Comparison of ENCODE assay signal across 25 cellular contexts in the genomic region with DNA sequence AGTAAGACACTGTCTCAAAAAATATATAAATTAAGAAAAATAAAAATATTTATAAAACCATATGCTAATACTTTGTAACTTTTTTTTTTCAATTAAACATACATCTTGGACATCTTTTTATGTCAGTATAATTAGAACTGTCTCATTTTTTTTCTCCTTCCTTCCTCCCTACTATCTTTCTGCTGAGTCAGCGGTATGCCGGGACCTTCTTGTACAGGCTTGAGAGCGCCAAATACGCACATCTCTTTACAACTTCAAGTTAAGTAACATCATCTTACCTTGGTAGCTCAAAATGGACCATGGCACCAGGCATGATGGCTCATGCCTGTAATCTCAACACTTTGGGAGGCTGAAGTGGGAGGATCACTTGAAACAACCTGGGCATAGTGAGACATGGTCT.
"Had no signal": no experiment of that assay in that cellular context is flagged by ENCODE, and none has a peak within 500 bp of the region (broad histone marks: within the 10 kb centered on the region; RNA-seq: fewer than 3 reads in every experiment).

No MANE protein-coding gene starts in this region.

- H3K4me3 ChIP-seq: dorsolateral prefrontal cortex, gastroesophageal sphincter, heart left ventricle, hepatocyte, lung, ovary, psoas muscle, skin epidermis, spleen, testis, tibial artery, upper lobe of left lung had no signal

- H3K9me3 ChIP-seq: gastroesophageal sphincter, heart left ventricle, ovary, psoas muscle, spleen, testis, tibial artery, upper lobe of left lung had no signal

- H2AFZ ChIP-seq: hepatocyte had no signal

- H3K36me3 ChIP-seq: gastroesophageal sphincter, heart left ventricle, ovary, spleen, tibial artery, upper lobe of left lung had no signal

- H3K4me2 ChIP-seq: hepatocyte had no signal

- H3K4me1 ChIP-seq: testis, upper lobe of left lung had no signal

- H3K79me2 ChIP-seq: hepatocyte had no signal

- DNase-seq: dorsolateral prefrontal cortex; effector CD4-positive, alpha-beta T cell; foreskin fibroblast; heart left ventricle; kidney; natural killer cell; occipital lobe; ovary; posterior cingulate gyrus; psoas muscle; right cardiac atrium; spleen; stimulated activated CD4-positive, alpha-beta T cell treated with anti-CD3 and anti-CD28 coated beads, Interleukin-4, amount 100 ng/mL, for 4 hours; stimulated activated naive CD8-positive, alpha-beta T cell treated with anti-CD3 and anti-CD28 coated beads, Interleukin-15, Interleukin-2, amounts not matched to agents 100 U/mL and 50 U/mL, for 24 hours; substantia nigra; testis; tibial artery; upper lobe of left lung had no signal

- H3K27ac ChIP-seq: dorsolateral prefrontal cortex, gastroesophageal sphincter, heart left ventricle, hepatocyte, ovary, psoas muscle, skin epidermis, spleen, testis, tibial artery, upper lobe of left lung had no signal

- H3K27me3 ChIP-seq: dorsolateral prefrontal cortex, gastroesophageal sphincter, heart left ventricle, hepatocyte, ovary, spleen, testis, tibial artery, upper lobe of left lung had no signal

- ATAC-seq: gastroesophageal sphincter; heart left ventricle; left lobe of liver; natural killer cell; psoas muscle; right cardiac atrium; stimulated activated memory B cell treated with anti-CD40 and anti-IgM and Interleukin-4, amounts not matched to agents 10 μg/mL and 1 μg/mL and 100 μg/mL, for 72 hours; stimulated activated naive CD8-positive, alpha-beta T cell treated with anti-CD3 and anti-CD28 coated beads, Interleukin-15, Interleukin-2, amounts not matched to agents 100 U/mL and 50 U/mL, for 24 hours had no signal

- FAIRE-seq: kidney, urothelium cell line had no signal
